11 cellular contexts compared by ENCODE assay signal in the genomic region with DNA sequence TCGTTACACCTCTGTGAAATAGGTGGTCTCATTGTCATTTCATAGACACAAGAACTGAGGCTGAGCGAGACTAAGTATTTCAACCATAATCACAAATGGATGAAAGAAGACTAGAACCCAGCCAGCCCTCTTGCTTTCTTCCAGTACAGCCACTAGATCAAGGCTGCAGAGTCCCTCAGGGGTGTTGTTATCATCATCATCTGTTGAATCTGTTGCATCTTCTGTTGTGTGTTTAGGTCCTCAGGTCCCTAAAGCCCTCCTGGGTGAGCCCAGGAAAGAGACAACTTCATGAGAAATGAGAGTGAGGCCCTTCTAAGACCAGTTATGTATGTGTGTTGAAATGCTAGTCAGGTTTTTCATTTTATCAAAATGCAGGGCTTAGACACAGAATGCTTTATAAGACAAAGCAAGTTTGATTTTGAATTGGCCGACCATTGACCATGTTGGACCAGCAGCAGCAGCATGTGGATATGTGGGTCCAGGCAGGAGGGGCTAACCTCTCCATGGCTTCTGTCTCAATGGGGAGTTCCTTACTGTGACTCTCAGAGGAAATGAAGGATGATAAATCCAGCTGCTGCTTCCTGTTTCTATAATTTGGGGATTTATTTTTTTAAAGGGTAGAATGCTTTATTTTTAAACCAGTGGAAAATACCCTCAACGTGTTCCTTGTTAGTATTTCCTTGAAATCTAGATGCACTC.
DNase-seq lines count a peak whose midpoint lies in the region; ATAC-seq and TF ChIP-seq lines count a peak whose summit lies in the region.
"Had no signal": no experiment of that assay in that cellular context is flagged by ENCODE, and none has a peak within 500 bp of the region (broad histone marks: within the 10 kb centered on the region; RNA-seq: fewer than 3 reads in every experiment).

No MANE protein-coding gene starts in this region.

- no peaks in the 10 kb centered on the region for H3K27me3 ChIP-seq in breast epithelium

- H3K27ac ChIP-seq in HEK293 (ENCODE audit: extremely low read depth, low read depth, low read length) (no peak overlapping the region), breast epithelium (peak overlapping the region; percentile 26 to 42)
- H3K27ac ChIP-seq: HL-60 had no signal

- peak; percentile 20 for DNase-seq in AG20443 (ENCODE audit: low spot score)
- no peak for DNase-seq in breast epithelium (ENCODE audit: low spot score in 2 of 2)
- peak; percentile 22 for DNase-seq in myocyte (ENCODE audit: low read depth)
- no peak for DNase-seq in T-cell
- no peak for DNase-seq in KBM-7
- no peak for DNase-seq in kidney glomerular epithelial cell (lab: John Stamatoyannopoulos, UW)
- DNase-seq: effector memory CD4-positive, alpha-beta T cell; mucosa of descending colon had no signal

- POLR2A ChIA-PET in HEK293 (lab: Yijun Ruan, JAX) (no interaction called here), T-cell (lab: Charles Lee) (interaction anchor here in 1 of 2 donors (0.6 kb wide), 1 partner anchor 144 kb away, joined by 4 read pairs; no protein-coding TSS in a partner anchor)

- CTCF ChIA-PET in HEK293 (lab: Yijun Ruan, JAX), result interaction anchor here (0.5 kb wide), 1 partner anchor 70 kb away, joined by 3 read pairs; no protein-coding TSS in a partner anchor
- CTCF ChIA-PET in T-cell (lab: Charles Lee), result interaction anchor here in 1 of 2 donors (0.5 kb wide), 1 partner anchor 86 kb away, joined by 3 read pairs; no protein-coding TSS in a partner anchor

- peak overlapping the region in 1 of 2 donors; percentile 16 for H3K27ac Mint-ChIP-seq in T-cell

- H3K4me3 Mint-ChIP-seq in T-cell, result no peak overlapping the region

- intact Hi-C loops in breast epithelium (cut with DNase I; ENCODE audit: low total_unique reads), result no loop called here

- TF ChIP-seq POLR2A in breast epithelium (IDR thresholded peaks at IDR 0.05), result no peak

- in situ Hi-C loops in KBM-7 (cut with MboI; ENCODE audit: low pct_unique_long_range_greater_than_20kb, low sequenced_read_pairs), result no loop called here

- H3K4me3 ChIP-seq in HEK293 (ENCODE audit: low read depth, low read length) (no peak overlapping the region), breast epithelium (no peak overlapping the region)
- H3K4me3 ChIP-seq: mucosa of descending colon had no signal

- H3K9me3 ChIP-seq in HEK293 (ENCODE audit: control insufficient read depth, insufficient read depth, low read depth, low read length), result no peaks in the 10 kb centered on the region
- H3K9me3 ChIP-seq in breast epithelium, result no peaks in the 10 kb centered on the region
- H3K9me3 ChIP-seq: mucosa of descending colon had no signal

- H3K4me1 ChIP-seq in HEK293 (ENCODE audit: control insufficient read depth, insufficient read depth, low read length) (no peaks in the 10 kb centered on the region; the same call in 1 of the 2 replicates), breast epithelium (peaks cover 0 to 7% of the 10 kb centered on the region in 2 donors)

- H3K4me1 Mint-ChIP-seq in T-cell, result peaks cover 68 to 76% (median 69%) of the 10 kb centered on the region in 3 donors

- no peaks in the 10 kb centered on the region for H3K9me3 Mint-ChIP-seq in T-cell

- TF ChIP-seq CTCF in HEK293 (tag by site-specific recombination; IDR thresholded peaks at IDR 0.05) (no peak), breast epithelium (IDR thresholded peaks at IDR 0.05) (no peak)

- peaks cover 22% of the 10 kb centered on the region for H3K36me3 Mint-ChIP-seq in T-cell

- H3K36me3 ChIP-seq in HEK293 (ENCODE audit: control insufficient read depth in 2 of 2, insufficient read depth in 1 of 2, low read length in 2 of 2) (no peaks in the 10 kb centered on the region), breast epithelium (no peaks in the 10 kb centered on the region)

- no peak for ATAC-seq in T-cell (replicated peaks in 1 of 4)
- ATAC-seq in HG03432 (IDR thresholded peaks at IDR 0.05; ENCODE audit: unreplicated experiment), result no peak
- ATAC-seq: mucosa of descending colon had no signal

- H3K27me3 Mint-ChIP-seq in T-cell, result no peaks in the 10 kb centered on the region

TF ChIP-seq in HEK293, 187 proteins besides CTCF, POLR2A, EP300 and RAD21:
- TF ChIP-seq, protein P1, sequence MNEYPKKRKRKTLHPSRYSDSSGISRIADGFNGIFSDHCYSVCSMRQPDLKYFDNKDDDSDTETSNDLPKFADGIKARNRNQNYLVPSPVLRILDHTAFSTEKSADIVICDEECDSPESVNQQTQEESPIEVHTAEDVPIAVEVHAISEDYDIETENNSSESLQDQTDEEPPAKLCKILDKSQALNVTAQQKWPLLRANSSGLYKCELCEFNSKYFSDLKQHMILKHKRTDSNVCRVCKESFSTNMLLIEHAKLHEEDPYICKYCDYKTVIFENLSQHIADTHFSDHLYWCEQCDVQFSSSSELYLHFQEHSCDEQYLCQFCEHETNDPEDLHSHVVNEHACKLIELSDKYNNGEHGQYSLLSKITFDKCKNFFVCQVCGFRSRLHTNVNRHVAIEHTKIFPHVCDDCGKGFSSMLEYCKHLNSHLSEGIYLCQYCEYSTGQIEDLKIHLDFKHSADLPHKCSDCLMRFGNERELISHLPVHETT (tag by site-specific recombination; IDR thresholded peaks at IDR 0.05), result no peak
- TF ChIP-seq SCRT2 (tag by site-specific recombination; IDR thresholded peaks at IDR 0.05), result peak; percentile 41

Comparison
In these comparisons a context has a peak if more than half of its experiments do, and no peak if none do; other contexts are left out.
1. DNase-seq: peak in AG20443 (single experiment) and myocyte (single experiment); none in breast epithelium (0 of 2), T-cell (0 of 34), KBM-7 (single experiment) and kidney glomerular epithelial cell (single experiment).